ENCODE assay signal across 1 cellular context in the genomic region with DNA sequence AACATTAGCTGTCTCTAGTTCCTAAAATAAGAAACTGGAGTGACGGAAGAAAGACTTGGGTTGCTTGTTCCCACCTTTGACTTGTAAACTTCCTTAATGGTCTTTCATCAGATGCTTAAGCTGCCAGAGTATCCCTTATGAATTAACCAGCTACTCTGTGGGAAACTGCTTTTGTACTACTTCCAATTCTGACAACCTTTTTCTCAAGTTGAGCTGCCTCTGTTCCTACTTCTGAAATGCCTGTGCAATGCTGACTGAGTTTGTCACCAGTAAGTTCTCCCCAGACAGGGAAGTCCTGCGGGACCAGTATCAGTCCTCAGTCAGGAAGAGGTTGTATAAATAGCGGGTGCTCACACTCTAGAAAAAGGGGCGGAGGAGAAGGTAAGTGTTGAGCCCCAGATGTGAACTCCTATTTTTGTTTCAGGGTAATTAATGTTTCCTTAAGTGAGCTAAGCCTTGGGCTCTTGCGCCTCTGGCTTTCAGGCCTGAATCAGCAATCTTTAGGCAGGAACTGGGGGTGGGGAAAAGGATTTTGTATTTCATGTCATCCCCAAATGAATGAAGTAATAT.
TF ChIP-seq lines count a peak whose summit lies in the region.

No MANE protein-coding gene starts in this region.

TF ChIP-seq in HEK293, 187 proteins besides CTCF, POLR2A, EP300 and RAD21 (continued from another document):
- TF ChIP-seq INSM2 (tag by site-specific recombination; IDR thresholded peaks at IDR 0.05) (no peak), ZNF76 (tag by site-specific recombination; IDR thresholded peaks at IDR 0.05; ENCODE audit: borderline replicate concordance, low read depth) (no peak), SCRT1 (tag by site-specific recombination; IDR thresholded peaks at IDR 0.05; ENCODE audit: borderline replicate concordance) (no peak), ZNF23 (tag by site-specific recombination; IDR thresholded peaks at IDR 0.05; ENCODE audit: borderline replicate concordance) (no peak), ZNF623 (tag by site-specific recombination; IDR thresholded peaks at IDR 0.05) (no peak), ZNF600 (tag by site-specific recombination; IDR thresholded peaks at IDR 0.05) (0 out of 2 replicates have a peak, but pooled peaks have one; percentile 6), ZXDB (tag by site-specific recombination; IDR thresholded peaks at IDR 0.05) (no peak), KLF10 (tag by site-specific recombination; IDR thresholded peaks at IDR 0.05) (no peak)
- TF ChIP-seq, protein P1, sequence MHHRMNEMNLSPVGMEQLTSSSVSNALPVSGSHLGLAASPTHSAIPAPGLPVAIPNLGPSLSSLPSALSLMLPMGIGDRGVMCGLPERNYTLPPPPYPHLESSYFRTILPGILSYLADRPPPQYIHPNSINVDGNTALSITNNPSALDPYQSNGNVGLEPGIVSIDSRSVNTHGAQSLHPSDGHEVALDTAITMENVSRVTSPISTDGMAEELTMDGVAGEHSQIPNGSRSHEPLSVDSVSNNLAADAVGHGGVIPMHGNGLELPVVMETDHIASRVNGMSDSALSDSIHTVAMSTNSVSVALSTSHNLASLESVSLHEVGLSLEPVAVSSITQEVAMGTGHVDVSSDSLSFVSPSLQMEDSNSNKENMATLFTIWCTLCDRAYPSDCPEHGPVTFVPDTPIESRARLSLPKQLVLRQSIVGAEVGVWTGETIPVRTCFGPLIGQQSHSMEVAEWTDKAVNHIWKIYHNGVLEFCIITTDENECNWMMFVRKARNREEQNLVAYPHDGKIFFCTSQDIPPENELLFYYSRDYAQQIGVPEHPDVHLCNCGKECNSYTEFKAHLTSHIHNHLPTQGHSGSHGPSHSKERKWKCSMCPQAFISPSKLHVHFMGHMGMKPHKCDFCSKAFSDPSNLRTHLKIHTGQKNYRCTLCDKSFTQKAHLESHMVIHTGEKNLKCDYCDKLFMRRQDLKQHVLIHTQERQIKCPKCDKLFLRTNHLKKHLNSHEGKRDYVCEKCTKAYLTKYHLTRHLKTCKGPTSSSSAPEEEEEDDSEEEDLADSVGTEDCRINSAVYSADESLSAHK (tag by site-specific recombination; IDR thresholded peaks at IDR 0.05) = no peak
